ENCODE assay signal across 8 cellular contexts in genomic region chr1:30911061-30911954, GRCh38. TPM values are rescaled to one million over a fixed set of nuclear protein-coding genes. Genes with fewer than 3 reads are reported as not detected.
DNase-seq lines count a peak whose midpoint lies in the region; ATAC-seq and TF ChIP-seq lines count a peak whose summit lies in the region.

No MANE protein-coding gene starts in this region.

- H3K27me3 ChIP-seq in BE2C (no peaks in the 10 kb centered on the region), H7 (ENCODE audit: control insufficient read depth, insufficient read depth, low read length) (peaks cover 19% of the 10 kb centered on the region), dorsolateral prefrontal cortex (no peaks in the 10 kb centered on the region), right lobe of liver (no peaks in the 10 kb centered on the region)

- peak overlapping the region in 20 of 59 donors; percentile 1 to 79 (median 46) for H3K27ac ChIP-seq in dorsolateral prefrontal cortex
- H3K27ac ChIP-seq in right lobe of liver: no peak overlapping the region

- ATAC-seq in right lobe of liver (peak; percentile 75 to 83 (median 78)), HG03521 (IDR thresholded peaks at IDR 0.05; ENCODE audit: unreplicated experiment) (no peak)

- no peak for TF ChIP-seq POLR2A in right lobe of liver (IDR thresholded peaks at IDR 0.05)

- H3K4me3 ChIP-seq in BE2C (ENCODE audit: low read depth, low read length) (no peak overlapping the region), H7 (ENCODE audit: insufficient read depth, low read depth, low read length) (no peak overlapping the region), dorsolateral prefrontal cortex (no peak overlapping the region), right lobe of liver (no peak overlapping the region)

- H3K9me3 ChIP-seq in BE2C (no peaks in the 10 kb centered on the region), right lobe of liver (no peaks in the 10 kb centered on the region)

- 5% methylated on average over 4 of the region's 9 CpGs for WGBS in right lobe of liver (ENCODE audit: insufficient coverage, low coverage, low lambda C conversion rate, missing lambda C conversion rate)

- DNase-seq in BE2C: peak; percentile 85
- peak; percentile 93 for DNase-seq in H7
- DNase-seq in NCI-H345 treated with DMSO at 0.1 percent for 48 hours (lab: John Stamatoyannopoulos, UW; ENCODE audit: unreplicated experiment): peak; percentile 64
- peak; percentile 78 for DNase-seq in activated CD4-positive, alpha-beta T cell treated with anti-CD3 and anti-CD28 coated beads for 48 hours
- DNase-seq in dorsolateral prefrontal cortex: peak; percentile 78 to 91 (median 88)
- peak; percentile 85 to 89 (median 86) for DNase-seq in right lobe of liver
- peak; percentile 4 to 24 (median 15) for DNase-seq in stimulated activated CD4-positive, alpha-beta T cell treated with anti-CD3 and anti-CD28 coated beads, TNF-alpha, amount 100 ng/mL, for 1 hour (ENCODE audit: low read depth in 3 of 3, low spot score in 1 of 3)

- intact Hi-C loops in dorsolateral prefrontal cortex (cut with DNase I): loop anchor here (1.0 to 5.0 kb wide), 4 partner anchors 110 to 194 kb away; no protein-coding TSS in a partner anchor
- intact Hi-C loops in right lobe of liver (cut with DNase I): loop anchor here (2.0 to 10.0 kb wide), 4 partner anchors 109 to 187 kb away; partner anchors contain the start of gene MATN1 (in 1 of the 2)

- TF ChIP-seq CTCF in BE2C (IDR thresholded peaks at IDR 0.05; ENCODE audit: low read depth, low read length) (peak; percentile 75), dorsolateral prefrontal cortex (IDR thresholded peaks at IDR 0.05 in 54 of 56, conservative IDR thresholded peaks at IDR 0.05 in 2 of 56; ENCODE audit: low read depth in 1 of 56, partially characterized antibody in 56 of 56) (peak; percentile 83 to 99 (median 95)), right lobe of liver (IDR thresholded peaks at IDR 0.05) (peak; percentile 81 to 93 (median 86))

- no peaks in the 10 kb centered on the region for H3K36me3 ChIP-seq in BE2C
- H3K36me3 ChIP-seq in H7 (replicated peaks; ENCODE audit: control insufficient read depth, insufficient read depth, low read length): no peaks in the 10 kb centered on the region
- no peaks in the 10 kb centered on the region for H3K36me3 ChIP-seq in right lobe of liver

- no peaks in the 10 kb centered on the region for H3K4me1 ChIP-seq in BE2C
- peaks cover 0 to 4% (median 0%) of the 10 kb centered on the region in 4 donors for H3K4me1 ChIP-seq in right lobe of liver

RNA-seq across cellular contexts. Expression of gene SDC3, which starts 2.8 kb away (rescaled TPM):
- 2.9 TPM for polyA plus RNA-seq in BE2C (2012; ENCODE audit: insufficient read depth, insufficient read length, low read depth)
- total RNA-seq in H7 (2014; rRNA removed; shearing (Covaris generic)): 38.0 and 44.2 TPM in 2 replicates
- total RNA-seq in dorsolateral prefrontal cortex (100 to 1,000 TPM in 115 of 120 experiments, 10 to 100 TPM in 5; 83.7 to 243 (median 122) TPM), right lobe of liver (10 to 100 TPM; 13.8 to 45.7 (median 16.2) TPM)

Comparison
In these comparisons a context has a peak if more than half of its experiments do, and no peak if none do; other contexts are left out.
1. DNase-seq: peak in every context shown above with its lines; median percentile 93 in H7; 88 in dorsolateral prefrontal cortex; 86 in right lobe of liver; 85 in BE2C; 78 in activated CD4-positive, alpha-beta T cell treated with anti-CD3 and anti-CD28 coated beads for 48 hours; 64 in NCI-H345 treated with DMSO at 0.1 percent for 48 hours; 15 in stimulated activated CD4-positive, alpha-beta T cell treated with anti-CD3 and anti-CD28 coated beads, TNF-alpha, amount 100 ng/mL, for 1 hour.